Comparison of ENCODE assay signal across 12 cellular contexts in the genomic region with DNA sequence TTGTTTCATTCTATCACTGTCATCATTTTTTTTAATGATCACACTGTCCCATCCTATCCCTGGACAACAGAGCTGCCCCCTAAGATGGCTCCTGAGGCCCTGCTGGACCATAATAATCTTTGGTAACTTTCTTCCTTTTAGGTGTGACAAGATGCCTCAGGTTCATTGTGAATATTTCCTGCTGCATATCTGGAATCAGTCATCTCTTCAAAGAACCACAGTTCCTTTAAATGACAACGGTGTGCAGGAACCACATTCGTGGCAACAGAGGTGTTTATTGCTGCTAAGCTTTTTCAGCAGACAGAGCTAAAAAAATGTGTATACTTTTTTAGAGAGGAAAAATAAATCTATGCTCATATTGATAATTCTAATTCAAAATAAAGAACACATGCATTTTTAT.
DNase-seq lines count a peak whose midpoint lies in the region; ATAC-seq and TF ChIP-seq lines count a peak whose summit lies in the region.
"Had no signal": no experiment of that assay in that cellular context is flagged by ENCODE, and none has a peak within 500 bp of the region (broad histone marks: within the 10 kb centered on the region; RNA-seq: fewer than 3 reads in every experiment).

No MANE protein-coding gene starts in this region.

- H3K27ac Mint-ChIP-seq in activated naive CD4-positive, alpha-beta T cell treated with anti-CD3 and anti-CD28 coated beads, Interleukin-2, amount 50 U/mL, for 24 hours: peak overlapping the region; percentile 51
- peak overlapping the region; percentile 92 for H3K27ac Mint-ChIP-seq in T-helper 2 cell treated with Interferon-gamma antibody and Interleukin-4, amounts not matched to agents 5 μg/mL and 100 μg/mL, for 36 hours
- peak overlapping the region; percentile 90 for H3K27ac Mint-ChIP-seq in activated naive CD8-positive, alpha-beta T cell treated with anti-CD3 and anti-CD28 coated beads, Interleukin-2, amount 10 ng/mL, durations not matched to agents 7 days and 5 days

- no peaks in the 10 kb centered on the region for H3K9me3 Mint-ChIP-seq in activated naive CD4-positive, alpha-beta T cell treated with anti-CD3 and anti-CD28 coated beads, Interleukin-2, amount 50 U/mL, for 24 hours
- no peaks in the 10 kb centered on the region for H3K9me3 Mint-ChIP-seq in T-helper 2 cell treated with Interferon-gamma antibody and Interleukin-4, amounts not matched to agents 5 μg/mL and 100 μg/mL, for 36 hours
- H3K9me3 Mint-ChIP-seq in activated naive CD8-positive, alpha-beta T cell treated with anti-CD3 and anti-CD28 coated beads, Interleukin-2, amount 10 ng/mL, durations not matched to agents 7 days and 5 days: no peaks in the 10 kb centered on the region

- POLR2A ChIA-PET in activated naive CD8-positive, alpha-beta T cell treated with anti-CD3 and anti-CD28 coated beads, Interleukin-2, amount 10 ng/mL, durations not matched to agents 7 days and 5 days (lab: Charles Lee): no interaction called here

- H3K4me1 ChIP-seq in osteoblast (ENCODE audit: insufficient read depth, low read length): peaks cover 20% of the 10 kb centered on the region
- H3K4me1 ChIP-seq in lower lobe of right lung: no peaks in the 10 kb centered on the region

- H3K27me3 ChIP-seq in osteoblast (ENCODE audit: insufficient read depth, low read length) (no peaks in the 10 kb centered on the region), lower lobe of right lung (ENCODE audit: low read depth) (no peaks in the 10 kb centered on the region)
- H3K27me3 ChIP-seq: BLaER1 had no signal

- H3K79me2 ChIP-seq in osteoblast (ENCODE audit: insufficient read depth, low read length): no peaks in the 10 kb centered on the region

- no peaks in the 10 kb centered on the region for H3K27me3 Mint-ChIP-seq in activated naive CD4-positive, alpha-beta T cell treated with anti-CD3 and anti-CD28 coated beads, Interleukin-2, amount 50 U/mL, for 24 hours
- H3K27me3 Mint-ChIP-seq in T-helper 2 cell treated with Interferon-gamma antibody and Interleukin-4, amounts not matched to agents 5 μg/mL and 100 μg/mL, for 36 hours (ENCODE audit: low read depth): no peaks in the 10 kb centered on the region
- H3K27me3 Mint-ChIP-seq in activated naive CD8-positive, alpha-beta T cell treated with anti-CD3 and anti-CD28 coated beads, Interleukin-2, amount 10 ng/mL, durations not matched to agents 7 days and 5 days: no peaks in the 10 kb centered on the region

- H3K27ac ChIP-seq in osteoblast (ENCODE audit: low read depth, low read length): peak overlapping the region; percentile 3
- no peak overlapping the region for H3K27ac ChIP-seq in lower lobe of right lung
- H3K27ac ChIP-seq: BLaER1, KMS-11 had no signal

- H3K4me2 ChIP-seq in osteoblast (ENCODE audit: insufficient read depth, low read length): no peak overlapping the region
- H3K4me2 ChIP-seq: BLaER1, KMS-11 had no signal

- intact Hi-C loops in lower lobe of right lung (cut with DNase I): no loop called here

- H4K20me1 ChIP-seq in osteoblast (ENCODE audit: insufficient read depth, low read length): peaks cover 6% of the 10 kb centered on the region

- H3K36me3 ChIP-seq in osteoblast (ENCODE audit: insufficient read depth, low read length) (peaks cover 74% of the 10 kb centered on the region), lower lobe of right lung (peaks cover 99% of the 10 kb centered on the region)

- H3K9me3 ChIP-seq in osteoblast (ENCODE audit: low read depth, low read length) (no peaks in the 10 kb centered on the region), lower lobe of right lung (no peaks in the 10 kb centered on the region)
- H3K9me3 ChIP-seq: BLaER1 had no signal

- no peak overlapping the region for H2AFZ ChIP-seq in osteoblast (ENCODE audit: low read length)

- TF ChIP-seq CTCF in osteoblast (IDR thresholded peaks at IDR 0.05; ENCODE audit: extremely low read depth, low read depth, low read length) (no peak), lower lobe of right lung (IDR thresholded peaks at IDR 0.05) (no peak)

- DNase-seq in activated naive CD4-positive, alpha-beta T cell (lab: John Stamatoyannopoulos, UW): no peak
- no peak for DNase-seq in T-helper 2 cell treated with Interferon-gamma antibody and Interleukin-4, amounts not matched to agents 5 μg/mL and 100 μg/mL, for 36 hours (ENCODE audit: low spot score)
- no peak for DNase-seq in activated naive CD8-positive, alpha-beta T cell treated with anti-CD3 and anti-CD28 coated beads, Interleukin-2, amount 10 ng/mL, durations not matched to agents 7 days and 5 days
- no peak for DNase-seq in osteoblast (ENCODE audit: insufficient read length, low spot score, missing footprints)
- DNase-seq in SIG-M5 treated with dmso at 0.1 percent for 504 hours (lab: John Stamatoyannopoulos, UW; ENCODE audit: unreplicated experiment): no peak
- DNase-seq in lower lobe of right lung: no peak
- DNase-seq: NCI-H1092, NCI-H1694, NCI-H69 had no signal

- no peak overlapping the region for H3K4me3 Mint-ChIP-seq in activated naive CD4-positive, alpha-beta T cell treated with anti-CD3 and anti-CD28 coated beads, Interleukin-2, amount 50 U/mL, for 24 hours
- H3K4me3 Mint-ChIP-seq in T-helper 2 cell treated with Interferon-gamma antibody and Interleukin-4, amounts not matched to agents 5 μg/mL and 100 μg/mL, for 36 hours: peak overlapping the region; percentile 70
- H3K4me3 Mint-ChIP-seq in activated naive CD8-positive, alpha-beta T cell treated with anti-CD3 and anti-CD28 coated beads, Interleukin-2, amount 10 ng/mL, durations not matched to agents 7 days and 5 days: peak overlapping the region; percentile 67

- no peaks in the 10 kb centered on the region for H3K4me1 Mint-ChIP-seq in activated naive CD4-positive, alpha-beta T cell treated with anti-CD3 and anti-CD28 coated beads, Interleukin-2, amount 50 U/mL, for 24 hours
- H3K4me1 Mint-ChIP-seq in T-helper 2 cell treated with Interferon-gamma antibody and Interleukin-4, amounts not matched to agents 5 μg/mL and 100 μg/mL, for 36 hours (ENCODE audit: low read depth): peaks cover 48% of the 10 kb centered on the region
- peaks cover 57% of the 10 kb centered on the region for H3K4me1 Mint-ChIP-seq in activated naive CD8-positive, alpha-beta T cell treated with anti-CD3 and anti-CD28 coated beads, Interleukin-2, amount 10 ng/mL, durations not matched to agents 7 days and 5 days

- peak; percentile 66 for ATAC-seq in activated naive CD8-positive, alpha-beta T cell treated with anti-CD3 and anti-CD28 coated beads, Interleukin-2, amount 10 ng/mL, durations not matched to agents 7 days and 5 days (ENCODE audit: low read depth)
- no peak for ATAC-seq in lower lobe of right lung

- no peak overlapping the region for H3K4me3 ChIP-seq in osteoblast (ENCODE audit: insufficient read depth, low read length)
- no peak overlapping the region for H3K4me3 ChIP-seq in lower lobe of right lung
- H3K4me3 ChIP-seq: BLaER1 had no signal

- peaks cover 32% of the 10 kb centered on the region for H3K36me3 Mint-ChIP-seq in activated naive CD4-positive, alpha-beta T cell treated with anti-CD3 and anti-CD28 coated beads, Interleukin-2, amount 50 U/mL, for 24 hours
- peaks cover 68% of the 10 kb centered on the region for H3K36me3 Mint-ChIP-seq in T-helper 2 cell treated with Interferon-gamma antibody and Interleukin-4, amounts not matched to agents 5 μg/mL and 100 μg/mL, for 36 hours (ENCODE audit: low read depth)
- H3K36me3 Mint-ChIP-seq in activated naive CD8-positive, alpha-beta T cell treated with anti-CD3 and anti-CD28 coated beads, Interleukin-2, amount 10 ng/mL, durations not matched to agents 7 days and 5 days: peaks cover 58% of the 10 kb centered on the region
